In genomic region chrX:13492286-13492685, GRCh38 we compare ENCODE assay signal across 24 cellular contexts.
"Had no signal": no experiment of that assay in that cellular context is flagged by ENCODE, and none has a peak within 500 bp of the region (broad histone marks: within the 10 kb centered on the region; RNA-seq: fewer than 3 reads in every experiment).

No MANE protein-coding gene starts in this region.

- H3K27ac ChIP-seq: PC-9 had no signal

- H3K4me2 ChIP-seq: PC-9 had no signal

- DNase-seq: activated CD4-positive, alpha-beta memory T cell treated with anti-CD3 and anti-CD28 coated beads, Interleukin-2, amount 10 ng/mL, durations not matched to agents 7 days and 5 days; activated CD4-positive, alpha-beta T cell treated with anti-CD3 and anti-CD28 coated beads for 36 hours; activated CD4-positive, alpha-beta T cell treated with anti-CD3 and anti-CD28 coated beads, Interleukin-2, amount 50 U/mL, for 1 hour; activated CD4-positive, CD25-positive, alpha-beta regulatory T cell; activated gamma-delta T cell; activated naive CD4-positive, alpha-beta T cell treated with anti-CD3 and anti-CD28 coated beads, Interleukin-2, amount 10 ng/mL, durations not matched to agents 7 days and 5 days; activated naive CD8-positive, alpha-beta T cell treated with anti-CD3 and anti-CD28 coated beads for 36 hours; activated T-cell treated with anti-CD3 and anti-CD28 coated beads for 4 hours; activated T-cell treated with anti-CD3 and anti-CD28 coated beads, Interleukin-2, amount 50 U/mL, for 48 hours; cerebellar nuclear complex; MG63; MV-4-11; NCI-H1092 treated with DMSO at 0.1 percent for 48 hours; NCI-H1417 treated with DMSO at 0.1 percent for 48 hours; NCI-H1694; NCI-H2029; NCI-H2107; NCI-H2171 treated with DMSO at 0.1 percent for 48 hours; NCI-H226; NCI-H526 treated with DMSO at 0.1 percent for 48 hours; NCI-H82; PC-9; SHP77 treated with DMSO at 0.1 percent for 48 hours had no signal

- H2AFZ ChIP-seq: PC-9 had no signal

- H3K4me3 ChIP-seq: MG63, PC-9 had no signal

- H3K27me3 ChIP-seq: MG63 had no signal

- ATAC-seq: activated CD4-positive, alpha-beta T cell treated with anti-CD3 and anti-CD28 coated beads for 36 hours; activated T-helper 17 cell treated with anti-CD3 and anti-CD28 coated beads, Interleukin-2, amount 50 U/mL, for 72 hours had no signal

- H3K36me3 ChIP-seq: MG63 had no signal

- H3K9me3 ChIP-seq: MG63 had no signal
